In genomic region chr2:239308696-239309397, GRCh38 we compare ENCODE assay signal across 12 cellular contexts.
DNase-seq lines count a peak whose midpoint lies in the region; ATAC-seq and TF ChIP-seq lines count a peak whose summit lies in the region.
"Had no signal": no experiment of that assay in that cellular context is flagged by ENCODE, and none has a peak within 500 bp of the region (broad histone marks: within the 10 kb centered on the region; RNA-seq: fewer than 3 reads in every experiment).

No MANE protein-coding gene starts in this region.

- intact Hi-C loops in activated CD4-positive, alpha-beta T cell treated with anti-CD3 and anti-CD28 coated beads for 36 hours (cut with DNase I, micrococcal nuclease): no loop called here
- intact Hi-C loops in transverse colon (cut with DNase I; ENCODE audit: low total_unique reads) (loop anchor here (10.0 kb wide), 1 partner anchor 194 kb away; no protein-coding TSS in a partner anchor), Calu3 (cut with micrococcal nuclease; ENCODE audit: unreplicated experiment) (no loop called here)

- TF ChIP-seq EP300 in transverse colon (IDR thresholded peaks at IDR 0.05; ENCODE audit: low read depth): no peak

- H3K27ac ChIP-seq in esophagus (ENCODE audit: low read depth in 2 of 2, low read length in 1 of 2) (peak overlapping the region; percentile 71 to 83), mucosa of rectum (ENCODE audit: low read depth in 2 of 2, low read length in 2 of 2) (peak overlapping the region; percentile 54 to 59), transverse colon (peak overlapping the region; percentile 77 to 93 (median 85)), WERI-Rb-1 (no peak overlapping the region)

- peaks cover 15% of the 10 kb centered on the region for H3K4me1 Mint-ChIP-seq in activated CD4-positive, alpha-beta T cell treated with anti-CD3 and anti-CD28 coated beads for 36 hours
- no peaks in the 10 kb centered on the region for H3K4me1 Mint-ChIP-seq in Calu3 (ENCODE audit: low read depth, unreplicated experiment)

- H3K9me3 ChIP-seq in esophagus (ENCODE audit: control insufficient read depth in 2 of 2, insufficient read depth in 1 of 2, low read depth in 1 of 2, low read length in 1 of 2) (no peaks in the 10 kb centered on the region), mucosa of rectum (ENCODE audit: control insufficient read depth in 2 of 2, low read length in 2 of 2) (no peaks in the 10 kb centered on the region), transverse colon (no peaks in the 10 kb centered on the region), WERI-Rb-1 (ENCODE audit: severe bottlenecking) (no peaks in the 10 kb centered on the region)

- H3K4me3 ChIP-seq in esophagus (ENCODE audit: low read depth in 1 of 2, low read length in 2 of 2): peak overlapping the region; percentile 10 to 20
- H3K4me3 ChIP-seq in mucosa of rectum (ENCODE audit: low read length in 2 of 2): peak overlapping the region; percentile 36 to 67
- H3K4me3 ChIP-seq in transverse colon: peak overlapping the region; percentile 11 to 41 (median 29)
- no peak overlapping the region for H3K4me3 ChIP-seq in WERI-Rb-1 (ENCODE audit: low read depth, low read length)

- BruUV-seq in Calu3 (replicated peaks; lab: Mats Ljungman, UMichigan): no TSS peak

- no peaks in the 10 kb centered on the region for H3K9me3 Mint-ChIP-seq in activated CD4-positive, alpha-beta T cell treated with anti-CD3 and anti-CD28 coated beads for 36 hours (ENCODE audit: low read depth)
- no peaks in the 10 kb centered on the region for H3K9me3 Mint-ChIP-seq in Calu3 (ENCODE audit: low read depth, unreplicated experiment)

- CTCF ChIA-PET in activated CD4-positive, alpha-beta T cell treated with anti-CD3 and anti-CD28 coated beads for 36 hours (lab: Charles Lee): interaction anchor here (1.0 kb wide), 1 partner anchor 8 kb away, joined by 4 read pairs; no protein-coding TSS in a partner anchor
- CTCF ChIA-PET in Calu3 (lab: Charles Lee): no interaction called here

- no peaks in the 10 kb centered on the region for H3K27me3 ChIP-seq in esophagus (ENCODE audit: control insufficient read depth in 1 of 2, insufficient read depth in 2 of 2, low read length in 2 of 2)
- no peaks in the 10 kb centered on the region for H3K27me3 ChIP-seq in mucosa of rectum (ENCODE audit: control insufficient read depth in 2 of 2, insufficient read depth in 2 of 2, low read length in 2 of 2)
- no peaks in the 10 kb centered on the region for H3K27me3 ChIP-seq in transverse colon
- no peaks in the 10 kb centered on the region for H3K27me3 ChIP-seq in WERI-Rb-1 (ENCODE audit: insufficient read depth, low read depth, severe bottlenecking)

- H3K27ac Mint-ChIP-seq in activated CD4-positive, alpha-beta T cell treated with anti-CD3 and anti-CD28 coated beads for 36 hours: no peak overlapping the region
- H3K27ac Mint-ChIP-seq in Calu3 (ENCODE audit: unreplicated experiment): no peak overlapping the region
- H3K27ac Mint-ChIP-seq: T-helper 17 cell had no signal

- WGBS in esophagus, 2 donors: 53 to 64% methylated on average over 32 of the region's 32 CpGs
- WGBS in transverse colon (ENCODE audit: low coverage in 1 of 2), 2 donors: 67 to 70% methylated on average over 13 to 32 of the region's 32 CpGs

- no peaks in the 10 kb centered on the region for H3K27me3 Mint-ChIP-seq in activated CD4-positive, alpha-beta T cell treated with anti-CD3 and anti-CD28 coated beads for 36 hours
- no peaks in the 10 kb centered on the region for H3K27me3 Mint-ChIP-seq in Calu3 (ENCODE audit: unreplicated experiment)
- H3K27me3 Mint-ChIP-seq: T-helper 17 cell had no signal

- peaks cover 1% of the 10 kb centered on the region for H3K36me3 Mint-ChIP-seq in activated CD4-positive, alpha-beta T cell treated with anti-CD3 and anti-CD28 coated beads for 36 hours (ENCODE audit: low read depth)
- no peaks in the 10 kb centered on the region for H3K36me3 Mint-ChIP-seq in Calu3 (ENCODE audit: insufficient read depth, unreplicated experiment)

- H3K4me3 Mint-ChIP-seq in activated CD4-positive, alpha-beta T cell treated with anti-CD3 and anti-CD28 coated beads for 36 hours: no peak overlapping the region
- H3K4me3 Mint-ChIP-seq in Calu3 (ENCODE audit: low read depth, unreplicated experiment): no peak overlapping the region
- H3K4me3 Mint-ChIP-seq: T-helper 17 cell had no signal

- in situ Hi-C loops in transverse colon (cut with MboI; ENCODE audit: low pct_ligation_motif_present in 1 of 4, low pct_unique_long_range_greater_than_20kb in 1 of 4, low sequenced_read_pairs in 3 of 4): no loop called here

- no peak for TF ChIP-seq CTCF in transverse colon (IDR thresholded peaks at IDR 0.05)
- TF ChIP-seq CTCF in Calu3 (IDR thresholded peaks at IDR 0.05; ENCODE audit: unreplicated experiment): no peak
- TF ChIP-seq CTCF in WERI-Rb-1 (IDR thresholded peaks at IDR 0.05; ENCODE audit: low read depth, low read length): no peak

- POLR2A ChIA-PET in activated CD4-positive, alpha-beta T cell treated with anti-CD3 and anti-CD28 coated beads for 36 hours (lab: Charles Lee): no interaction called here

- DNase-seq in activated CD4-positive, alpha-beta T cell treated with anti-CD3 and anti-CD28 coated beads for 36 hours: peak; percentile 4
- DNase-seq in activated CD4-positive, alpha-beta T cell treated with anti-CD3 and anti-CD28 coated beads for 4 hours: no peak
- peak; percentile 29 for DNase-seq in transverse colon
- no peak for DNase-seq in OCI-M2 (lab: John Stamatoyannopoulos, UW; ENCODE audit: unreplicated experiment)
- no peak for DNase-seq in Calu3
- DNase-seq in WERI-Rb-1: no peak
- DNase-seq: 8988T, amniotic stem cell, NCI-H2029 treated with DMSO at 0.1 percent for 48 hours had no signal

- H3K36me3 ChIP-seq in esophagus (ENCODE audit: control insufficient read depth in 2 of 2, insufficient read depth in 2 of 2, low read length in 1 of 2) (peaks cover 0 to 6% of the 10 kb centered on the region in 2 donors), mucosa of rectum (ENCODE audit: control insufficient read depth in 2 of 2, insufficient read depth in 2 of 2, low read length in 2 of 2) (no peaks in the 10 kb centered on the region), transverse colon (no peaks in the 10 kb centered on the region), WERI-Rb-1 (no peaks in the 10 kb centered on the region)

- no peak for ATAC-seq in activated CD4-positive, alpha-beta T cell treated with anti-CD3 and anti-CD28 coated beads for 36 hours
- ATAC-seq: T-helper 17 cell had no signal

- H3K4me1 ChIP-seq in esophagus (ENCODE audit: control insufficient read depth in 2 of 2, insufficient read depth in 2 of 2, low read length in 1 of 2) (peaks cover 5 to 10% of the 10 kb centered on the region in 2 donors), mucosa of rectum (ENCODE audit: control insufficient read depth in 2 of 2, insufficient read depth in 2 of 2, low read length in 2 of 2) (peaks cover 10 to 15% of the 10 kb centered on the region in 2 donors), transverse colon (peaks cover 28 to 77% (median 47%) of the 10 kb centered on the region in 4 donors)

- peak; percentile 43 for TF ChIP-seq POLR2A in transverse colon (IDR thresholded peaks at IDR 0.05)

- peak overlapping the region; percentile 43 to 57 for H3K9ac ChIP-seq in mucosa of rectum (ENCODE audit: low read depth in 1 of 2, low read length in 2 of 2)

Comparison
In these comparisons a context has a peak if more than half of its experiments do, and no peak if none do; other contexts are left out.
1. DNase-seq: peak in activated CD4-positive, alpha-beta T cell treated with anti-CD3 and anti-CD28 coated beads for 36 hours (single experiment) and transverse colon (single experiment); none in activated CD4-positive, alpha-beta T cell treated with anti-CD3 and anti-CD28 coated beads for 4 hours (0 of 2), OCI-M2 (single experiment), Calu3 (single experiment) and WERI-Rb-1 (single experiment).